8 cellular contexts compared by ENCODE assay signal in the genomic region with DNA sequence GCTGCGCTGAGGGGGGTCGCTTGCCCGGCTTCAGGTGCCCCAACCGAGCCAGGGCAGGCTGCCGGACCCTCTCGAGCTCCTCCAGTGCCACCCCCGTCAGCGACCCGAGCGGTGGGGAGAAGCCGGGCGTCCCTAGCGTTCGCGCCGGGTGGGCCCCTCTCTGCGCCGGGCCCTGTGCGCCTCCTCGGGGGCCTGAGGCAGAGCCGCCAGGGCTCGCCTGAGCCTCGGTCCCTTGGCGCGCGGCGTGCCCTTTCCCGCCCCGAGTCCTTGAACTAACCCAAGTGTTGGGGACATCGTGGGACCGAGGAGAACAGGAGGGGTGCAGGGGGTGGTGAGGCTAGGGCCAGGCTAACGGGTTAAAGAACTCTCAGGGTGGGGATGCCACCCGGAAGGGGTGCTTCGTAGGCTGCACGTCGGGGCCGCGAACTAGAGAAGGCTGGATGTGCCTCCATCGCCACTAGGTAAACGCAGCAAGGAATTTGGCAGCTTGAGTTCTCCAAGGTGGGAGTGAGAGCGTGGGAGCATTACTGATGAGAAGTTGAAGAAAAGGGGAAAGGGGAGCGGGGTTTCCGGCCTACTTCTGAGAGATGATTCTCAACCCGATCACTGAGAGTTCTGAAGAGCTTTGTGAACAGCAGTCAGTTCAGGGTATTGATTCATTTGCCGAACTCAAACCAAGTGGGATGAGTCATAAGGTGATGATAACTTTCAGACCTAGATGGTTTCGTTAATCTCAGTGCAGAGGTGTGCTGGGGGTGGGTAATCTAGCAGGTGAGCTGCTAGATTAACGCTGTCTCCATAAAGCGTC. TPM values are rescaled to one million over a fixed set of nuclear protein-coding genes. Genes with fewer than 3 reads are reported as not detected.
A peak's percentile ranks its signal among the peaks of the same experiment; 100 is the strongest.
DNase-seq lines count a peak whose midpoint lies in the region; ATAC-seq, FAIRE-seq and TF ChIP-seq lines count a peak whose summit lies in the region.

No MANE protein-coding gene starts in this region.

- ATAC-seq in GM21717 (IDR thresholded peaks at IDR 0.05; ENCODE audit: unreplicated experiment) (peak; percentile 47), K562 (peak; percentile 76)

- under 1% methylated on average over 45 of the region's 48 CpGs for WGBS in K562 (ENCODE audit: insufficient coverage, low coverage, missing lambda C conversion rate)

- CTCF ChIA-PET in K562 (lab: Yijun Ruan, JAX; ENCODE audit: low intra/inter-chr PET ratio): no interaction called here

- no peaks in the 10 kb centered on the region for H3K27me3 ChIP-seq in K562 (ENCODE audit: control insufficient read depth in 2 of 2, insufficient read depth in 2 of 2, low read length in 2 of 2)

- peaks cover 0 to 9% (median 0%) of the 10 kb centered on the region in 3 donors for H3K36me3 Mint-ChIP-seq in immature natural killer cell

- no peak for TF ChIP-seq RAD21 in K562 (CRISPR knock-in tag; conservative IDR thresholded peaks at IDR 0.05 in 1 of 2, IDR thresholded peaks at IDR 0.05 in 1 of 2)

- H3K9me1 ChIP-seq in K562 (ENCODE audit: control insufficient read depth, insufficient read depth, low read length): no peaks in the 10 kb centered on the region

- no peaks in the 10 kb centered on the region; the same call in 1 of the 2 replicates for H4K20me1 ChIP-seq in K562 (replicated peaks; ENCODE audit: control insufficient read depth, insufficient read depth, low read length)

- peak overlapping the region; percentile 77 for H3K4me3 ChIP-seq in K562

- BruUV-seq in K562 (replicated peaks; lab: Mats Ljungman, UMichigan): TSS peak; percentile 48

- peak overlapping the region; percentile 90 for H3K27ac ChIP-seq in K562 (ENCODE audit: extremely low read depth, low read depth, low read length)

- H3K27ac Mint-ChIP-seq in immature natural killer cell: peak overlapping the region; percentile 80 to 96 (median 95)

- no peak; a peak in 1 of 6 replicates for TF ChIP-seq CTCF in K562 (IDR thresholded peaks at IDR 0.05 in 2 of 3, conservative IDR thresholded peaks at IDR 0.05 in 1 of 3; ENCODE audit: insufficient read depth in 2 of 3, low read depth in 1 of 3, low read length in 3 of 3)

- peak overlapping the region; percentile 87 for H3K4me2 ChIP-seq in K562 (ENCODE audit: insufficient read depth, low read length)

- no peak for TF ChIP-seq POLR2A in K562 (conservative IDR thresholded peaks at IDR 0.05)

- H3K9ac ChIP-seq in K562 (ENCODE audit: insufficient read depth in 1 of 2, low read depth in 2 of 2, low read length in 2 of 2): peak overlapping the region; percentile 84 to 98

- DNase-seq in GM03348 (ENCODE audit: low spot score) (peak; percentile 55), KG1 (lab: John Stamatoyannopoulos, UW) (peak; percentile 71), T-helper 9 cell (peak; percentile 37), K562 (ENCODE audit: extremely low read depth in 1 of 4, low spot score in 3 of 4) (peak in 2 of 4 experiments; percentile 34 to 54), immature natural killer cell (peak in 1 of 3 donors; percentile 43), SKM-1 (lab: John Stamatoyannopoulos, UW; ENCODE audit: unreplicated experiment) (no peak)
- peak; percentile 52 for DNase-seq in stimulated activated CD4-positive, alpha-beta T cell treated with anti-CD3 and anti-CD28 coated beads, Interleukin-12 subunit alpha, Interleukin-12 subunit beta, amount 100 ng/mL, for 4 hours

- H3K27me3 Mint-ChIP-seq in immature natural killer cell (ENCODE audit: low read depth in 3 of 3): peaks cover 0 to 5% (median 4%) of the 10 kb centered on the region in 3 donors

- no peak for FAIRE-seq in K562 (lab: Jason Lieb, UNC)

- peaks cover 59% of the 10 kb centered on the region for H3K79me2 ChIP-seq in K562 (ENCODE audit: control insufficient read depth, insufficient read depth, low read length)

- peaks cover 0 to 16% of the 10 kb centered on the region in 2 experiments; a peak in 3 of 5 replicates for H3K4me1 ChIP-seq in K562 (replicated peaks in 1 of 2; ENCODE audit: control insufficient read depth in 2 of 2, insufficient read depth in 2 of 2, low read length in 2 of 2)

- H3K9me3 Mint-ChIP-seq in immature natural killer cell: no peaks in the 10 kb centered on the region

- peak overlapping the region; percentile 79 for H2AFZ ChIP-seq in K562 (ENCODE audit: low read depth, low read length)

- peaks cover 29% of the 10 kb centered on the region; the same call in 2 of the 3 replicates for H3K36me3 ChIP-seq in K562 (ENCODE audit: control insufficient read depth, insufficient read depth, low read length)

- in situ Hi-C loops in K562 (cut with MboI): no loop called here

- intact Hi-C loops in K562 (cut with micrococcal nuclease): loop anchor here (1.0 to 2.0 kb wide), 2 partner anchors 48 to 66 kb away; a partner anchor contains a TSS

- TF ChIP-seq EP300 in K562 (IDR thresholded peaks at IDR 0.05; ENCODE audit: low read length): no peak

- H3K9me3 ChIP-seq in K562 (replicated peaks; ENCODE audit: control insufficient read depth, insufficient read depth, low read depth, low read length): no peaks in the 10 kb centered on the region

- POLR2A ChIA-PET in K562 (lab: Yijun Ruan, JAX): interaction anchor here (0.6 to 2.4 kb wide), 19 partner anchors 9 to 142 kb away, joined by 3 to 17 read pairs (median 3); a partner anchor contains a TSS

- H3K4me3 Mint-ChIP-seq in immature natural killer cell: peak overlapping the region; percentile 89 to 99 (median 96)

- peaks cover 34 to 57% of the 10 kb centered on the region in 2 donors for H3K4me1 Mint-ChIP-seq in immature natural killer cell

RNA-seq across cellular contexts. Expression of a gene that starts 0.6 kb away (rescaled TPM):
- 109 and 110 TPM in 2 replicates for total RNA-seq in K562 (2011; cell fraction: chromatin; rRNA removed; ENCODE audit: low replicate concordance)
- total RNA-seq in K562 (2011; cell fraction: nucleolus; rRNA removed): 69.5 and 69.6 TPM in 2 replicates
- total RNA-seq in K562 (2011; cell fraction: nucleoplasm; rRNA removed): 118 and 187 TPM in 2 replicates
- total RNA-seq in K562 (2014; rRNA removed): 68.8 and 120 TPM in 2 replicates
- total RNA-seq in K562 (2014; rRNA removed; fragmentation: Illumina TruSeq; extraction: Trizol): 47.1 and 48.9 TPM in 2 replicates
- 60.6 and 60.9 TPM in 2 replicates for total RNA-seq in K562 (2015; rRNA removed; fragmentation: Illumina TruSeq; extraction: Trizol)
- 42.4 and 47.1 TPM in 2 replicates for total RNA-seq in K562 (2021)
- 41.7 and 51.0 TPM in 2 replicates for polyA plus RNA-seq in K562 (2011; rRNA removed)
- 27.8 and 35.3 TPM in 2 replicates for polyA plus RNA-seq in K562 (2011; cell fraction: cytosol; rRNA removed)
- 212 and 235 TPM in 2 replicates for polyA plus RNA-seq in K562 (2011; cell fraction: nucleus; rRNA removed)
- polyA plus RNA-seq in K562 (2012): 43.8 and 80.2 TPM in 2 replicates
- 52.0 and 54.1 TPM in 2 replicates for polyA plus RNA-seq in K562 (2014; fragmentation: Illumina TruSeq; extraction: Trizol)
- 10 to 100 TPM; 65.4 to 88.9 TPM for polyA plus RNA-seq in K562 (2014; fragmentation: Nextera tagmentation; extraction: Ambion mirVana)
- 47.2 and 48.4 TPM in 2 replicates for polyA plus RNA-seq in K562 (2014; rRNA removed)
- polyA minus RNA-seq in K562 (2011; rRNA and poly(A)+ RNA removed): 63.6 and 90.6 TPM in 2 replicates
- 32.9 and 33.6 TPM in 2 replicates for polyA minus RNA-seq in K562 (2011; cell fraction: cytosol; rRNA and poly(A)+ RNA removed)
- 39.9 and 48.1 TPM in 2 replicates for polyA minus RNA-seq in K562 (2011; cell fraction: nucleus; rRNA and poly(A)+ RNA removed)
- 10 to 100 TPM; 31.8 to 73.9 (median 57.9) TPM for polyA plus RNA-seq in immature natural killer cell

RNA-seq across cellular contexts. Expression of a gene that starts 48.3 kb away (rescaled TPM):
- 698 and 990 TPM in 2 replicates for total RNA-seq in K562 (2011; cell fraction: chromatin; rRNA removed; ENCODE audit: low replicate concordance)
- total RNA-seq in K562 (2011; cell fraction: nucleolus; rRNA removed): 389 and 392 TPM in 2 replicates
- 547 and 619 TPM in 2 replicates for total RNA-seq in K562 (2011; cell fraction: nucleoplasm; rRNA removed)
- 176 and 194 TPM in 2 replicates for total RNA-seq in K562 (2014; rRNA removed)
- total RNA-seq in K562 (2014; rRNA removed; fragmentation: Illumina TruSeq; extraction: Trizol): 269 and 301 TPM in 2 replicates
- 190 and 197 TPM in 2 replicates for total RNA-seq in K562 (2015; rRNA removed; fragmentation: Illumina TruSeq; extraction: Trizol)
- total RNA-seq in K562 (2021): 168 and 169 TPM in 2 replicates
- polyA plus RNA-seq in K562 (2011; rRNA removed): 307 and 315 TPM in 2 replicates
- 232 and 246 TPM in 2 replicates for polyA plus RNA-seq in K562 (2011; cell fraction: cytosol; rRNA removed)
- 472 and 632 TPM in 2 replicates for polyA plus RNA-seq in K562 (2011; cell fraction: nucleus; rRNA removed)
- 114 and 144 TPM in 2 replicates for polyA plus RNA-seq in K562 (2012)
- 201 and 250 TPM in 2 replicates for polyA plus RNA-seq in K562 (2014; fragmentation: Illumina TruSeq; extraction: Trizol)
- polyA plus RNA-seq in K562 (2014; fragmentation: Nextera tagmentation; extraction: Ambion mirVana): 100 to 1,000 TPM; 136 to 181 TPM
- 207 and 213 TPM in 2 replicates for polyA plus RNA-seq in K562 (2014; rRNA removed)
- 307 and 339 TPM in 2 replicates for polyA minus RNA-seq in K562 (2011; rRNA and poly(A)+ RNA removed)
- polyA minus RNA-seq in K562 (2011; cell fraction: cytosol; rRNA and poly(A)+ RNA removed): 97.9 and 140 TPM in 2 replicates
- 212 and 378 TPM in 2 replicates for polyA minus RNA-seq in K562 (2011; cell fraction: nucleus; rRNA and poly(A)+ RNA removed)
- 100 to 1,000 TPM; 150 to 248 (median 157) TPM for polyA plus RNA-seq in immature natural killer cell
